Comparison of ENCODE assay signal across 8 cellular contexts in genomic region chr15:88913017-88913849, GRCh38. TPM values are rescaled to one million over a fixed set of nuclear protein-coding genes. Genes with fewer than 3 reads are reported as not detected.
DNase-seq lines count a peak whose midpoint lies in the region; ATAC-seq and TF ChIP-seq lines count a peak whose summit lies in the region.

Gene MFGE8 (minus strand): TSS chr15:88913379. CDS start chr15:88913319, 60 bp downstream.

- H3K4me1 ChIP-seq in parathyroid adenoma (no peaks in the 10 kb centered on the region), tibial nerve (peaks cover 0 to 57% (median 13%) of the 10 kb centered on the region in 4 donors)

- H3K27ac Mint-ChIP-seq in CD4-positive, alpha-beta T cell: peak within 1 kb of the TSS; percentile 87
- peak within 1 kb of the TSS; percentile 92 for H3K27ac Mint-ChIP-seq in activated naive CD8-positive, alpha-beta T cell treated with anti-CD3 and anti-CD28 coated beads, Interleukin-2, amount 10 ng/mL, durations not matched to agents 7 days and 5 days

- no peaks in the 10 kb centered on the region for H3K9me3 ChIP-seq in CD4-positive, alpha-beta T cell (ENCODE audit: control insufficient read depth, low read length)
- no peaks in the 10 kb centered on the region for H3K9me3 ChIP-seq in parathyroid adenoma (ENCODE audit: control insufficient read depth, low read length)
- H3K9me3 ChIP-seq in tibial nerve: no peaks in the 10 kb centered on the region

- H3K4me3 Mint-ChIP-seq in CD4-positive, alpha-beta T cell: peak within 1 kb of the TSS; percentile 94
- peak within 1 kb of the TSS; percentile 96 for H3K4me3 Mint-ChIP-seq in activated naive CD8-positive, alpha-beta T cell treated with anti-CD3 and anti-CD28 coated beads, Interleukin-2, amount 10 ng/mL, durations not matched to agents 7 days and 5 days

- DNase-seq in CD4-positive, alpha-beta T cell: peak; percentile 53 to 74 (median 64)
- DNase-seq in HL-60 (ENCODE audit: low read depth in 1 of 2, low spot score in 1 of 2) (no peak), SW480 (ENCODE audit: low spot score) (peak; percentile 53), Right ventricle myocardium superior (peak; percentile 90), tibial nerve (ENCODE audit: low spot score in 2 of 2) (peak; percentile 72 to 79)
- peak; percentile 84 for DNase-seq in activated naive CD8-positive, alpha-beta T cell treated with anti-CD3 and anti-CD28 coated beads, Interleukin-2, amount 10 ng/mL, durations not matched to agents 7 days and 5 days

- no peaks in the 10 kb centered on the region for H3K79me2 ChIP-seq in parathyroid adenoma

- ATAC-seq in CD4-positive, alpha-beta T cell (ENCODE audit: poor library complexity): peak; percentile 95
- peak; percentile 85 for ATAC-seq in GM19467 (IDR thresholded peaks at IDR 0.05; ENCODE audit: unreplicated experiment)
- peak; percentile 94 for ATAC-seq in activated naive CD8-positive, alpha-beta T cell treated with anti-CD3 and anti-CD28 coated beads, Interleukin-2, amount 10 ng/mL, durations not matched to agents 7 days and 5 days (ENCODE audit: low read depth)
- peak; percentile 84 for ATAC-seq in Right ventricle myocardium superior (ENCODE audit: poor library complexity)

- POLR2A ChIA-PET in CD4-positive, alpha-beta T cell (lab: Charles Lee): interaction anchor here (1.2 to 2.2 kb wide), 3 partner anchors 8 to 175 kb away, joined by 3 to 11 read pairs (median 4); partner anchors contain the start of gene ABHD2
- POLR2A ChIA-PET in activated naive CD8-positive, alpha-beta T cell treated with anti-CD3 and anti-CD28 coated beads, Interleukin-2, amount 10 ng/mL, durations not matched to agents 7 days and 5 days (lab: Charles Lee): interaction anchor here (1.1 to 3.5 kb wide), 3 partner anchors 9 to 275 kb away, joined by 3 to 9 read pairs (median 6); partner anchors contain the start of gene ISG20

- peak within 1 kb of the TSS; percentile 40 for H3K4me3 ChIP-seq in HL-60 (replicated peaks; ENCODE audit: insufficient read depth, low read length)
- H3K4me3 ChIP-seq in parathyroid adenoma (ENCODE audit: low read depth, low read length): peak within 1 kb of the TSS; percentile 45
- peak within 1 kb of the TSS; percentile 49 to 87 (median 80) for H3K4me3 ChIP-seq in tibial nerve

- peak within 1 kb of the TSS; percentile 81 for H3K4me2 ChIP-seq in parathyroid adenoma (ENCODE audit: low read length)

- intact Hi-C loops in CD4-positive, alpha-beta T cell (cut with DNase I, micrococcal nuclease): loop anchor here (1.0 to 5.0 kb wide), 2 partner anchors 9 to 291 kb away; partner anchors contain the start of gene AEN (in 1 of the 2)
- intact Hi-C loops in Right ventricle myocardium superior (cut with DNase I): no loop called here

- H3K27ac ChIP-seq in CD4-positive, alpha-beta T cell (ENCODE audit: low read depth, low read length): peak within 1 kb of the TSS; percentile 50
- H3K27ac ChIP-seq in HL-60 (replicated peaks) (no peak within 1 kb of the TSS), parathyroid adenoma (no peak within 1 kb of the TSS), tibial nerve (peak within 1 kb of the TSS; percentile 78 to 92 (median 88))

- TF ChIP-seq CTCF in CD4-positive, alpha-beta T cell (IDR thresholded peaks at IDR 0.05): peak; percentile 41
- TF ChIP-seq CTCF in HL-60 (IDR thresholded peaks at IDR 0.05; ENCODE audit: insufficient read depth, low read length) (no peak), parathyroid adenoma (IDR thresholded peaks at IDR 0.05) (no peak), tibial nerve (IDR thresholded peaks at IDR 0.05) (no peak)

- 0 to 1% methylated on average over 33 to 62 of the region's 67 CpGs for WGBS in tibial nerve, 2 donors

- H3K9ac ChIP-seq in parathyroid adenoma: no peak within 1 kb of the TSS

- TF ChIP-seq POLR2A in tibial nerve (IDR thresholded peaks at IDR 0.05): peak; percentile 44 to 76

- peak in 1 of 2 donors; percentile 80 for TF ChIP-seq EP300 in tibial nerve (IDR thresholded peaks at IDR 0.05)

- peaks cover 37% of the 10 kb centered on the region for H3K4me1 Mint-ChIP-seq in CD4-positive, alpha-beta T cell (ENCODE audit: low read depth)
- H3K4me1 Mint-ChIP-seq in activated naive CD8-positive, alpha-beta T cell treated with anti-CD3 and anti-CD28 coated beads, Interleukin-2, amount 10 ng/mL, durations not matched to agents 7 days and 5 days: peaks cover 12% of the 10 kb centered on the region

- peaks cover 5% of the 10 kb centered on the region for H3K36me3 Mint-ChIP-seq in CD4-positive, alpha-beta T cell (ENCODE audit: low read depth)
- H3K36me3 Mint-ChIP-seq in activated naive CD8-positive, alpha-beta T cell treated with anti-CD3 and anti-CD28 coated beads, Interleukin-2, amount 10 ng/mL, durations not matched to agents 7 days and 5 days: peaks cover 2% of the 10 kb centered on the region

- no peaks in the 10 kb centered on the region for H3K27me3 Mint-ChIP-seq in CD4-positive, alpha-beta T cell
- peaks cover 9% of the 10 kb centered on the region for H3K27me3 Mint-ChIP-seq in activated naive CD8-positive, alpha-beta T cell treated with anti-CD3 and anti-CD28 coated beads, Interleukin-2, amount 10 ng/mL, durations not matched to agents 7 days and 5 days

- peak within 1 kb of the TSS; percentile 78 for H2AFZ ChIP-seq in parathyroid adenoma

- CTCF ChIA-PET in CD4-positive, alpha-beta T cell (lab: Charles Lee): interaction anchor here (5.3 kb wide), 1 partner anchor 9 kb away, joined by 25 read pairs; no protein-coding TSS in a partner anchor

- no peaks in the 10 kb centered on the region for H3K9me3 Mint-ChIP-seq in CD4-positive, alpha-beta T cell
- H3K9me3 Mint-ChIP-seq in activated naive CD8-positive, alpha-beta T cell treated with anti-CD3 and anti-CD28 coated beads, Interleukin-2, amount 10 ng/mL, durations not matched to agents 7 days and 5 days: no peaks in the 10 kb centered on the region

- H3K36me3 ChIP-seq in parathyroid adenoma (ENCODE audit: control insufficient read depth, insufficient read depth, low read length): no peaks in the 10 kb centered on the region
- H3K36me3 ChIP-seq in tibial nerve: peaks cover 0 to 18% (median 0%) of the 10 kb centered on the region in 3 donors

- H3K27me3 ChIP-seq in CD4-positive, alpha-beta T cell (ENCODE audit: control insufficient read depth, insufficient read depth, low read length): no peaks in the 10 kb centered on the region
- H3K27me3 ChIP-seq in HL-60 (ENCODE audit: insufficient read depth, poor library complexity, severe bottlenecking) (peaks cover 19% of the 10 kb centered on the region), parathyroid adenoma (ENCODE audit: control insufficient read depth, insufficient read depth, low read length) (no peaks in the 10 kb centered on the region), tibial nerve (no peaks in the 10 kb centered on the region)

RNA-seq across cellular contexts. Expression of gene MFGE8, which starts in this region (rescaled TPM):
- 10 to 100 TPM; 87.9 to 93.0 TPM for total RNA-seq in CD4-positive, alpha-beta T cell
- total RNA-seq in activated naive CD8-positive, alpha-beta T cell treated with anti-CD3 and anti-CD28 coated beads, Interleukin-2, amount 10 ng/mL, durations not matched to agents 7 days and 5 days: 100 to 1,000 TPM in 1 of 2 experiments, 10 to 100 TPM in 1; 94.7 to 100 TPM
- total RNA-seq in Right ventricle myocardium superior (290 TPM), tibial nerve (100 to 1,000 TPM; 349 to 553 (median 488) TPM)

Comparison
In these comparisons a context has a peak if more than half of its experiments do, and no peak if none do; other contexts are left out.
1. DNase-seq: peak in CD4-positive, alpha-beta T cell (10 of 10), SW480 (single experiment), activated naive CD8-positive, alpha-beta T cell treated with anti-CD3 and anti-CD28 coated beads, Interleukin-2, amount 10 ng/mL, durations not matched to agents 7 days and 5 days (single experiment), Right ventricle myocardium superior (single experiment) and tibial nerve (2 of 2); none in HL-60 (0 of 2).
2. H3K27ac ChIP-seq: peak in CD4-positive, alpha-beta T cell (single experiment) and tibial nerve (4 of 4); none in HL-60 (single experiment) and parathyroid adenoma (single experiment).
3. Peak in every context shown above with its lines, with median percentiles within 50 percentile points of each other: ATAC-seq and H3K4me3 ChIP-seq.